ENCODE assay signal across 18 cellular contexts in genomic region chr12:132095520-132096409, GRCh38. TPM values are rescaled to one million over a fixed set of nuclear protein-coding genes. Genes with fewer than 3 reads are reported as not detected.
DNase-seq lines count a peak whose midpoint lies in the region; ATAC-seq, FAIRE-seq and TF ChIP-seq lines count a peak whose summit lies in the region.
"Had no signal": no experiment of that assay in that cellular context is flagged by ENCODE, and none has a peak within 500 bp of the region (broad histone marks: within the 10 kb centered on the region; RNA-seq: fewer than 3 reads in every experiment).

No MANE protein-coding gene starts in this region.

- no peak overlapping the region for H2AFZ ChIP-seq in HepG2 (ENCODE audit: low read length)
- H2AFZ ChIP-seq: GM23338 had no signal

- no peaks in the 10 kb centered on the region for H3K9me3 ChIP-seq in CD8-positive, alpha-beta memory T cell (ENCODE audit: low read length)
- no peaks in the 10 kb centered on the region for H3K9me3 ChIP-seq in HepG2 (ENCODE audit: low read length)
- H3K9me3 ChIP-seq: ovary, vagina had no signal

- peak in 1 of 5 donors; percentile 17 for DNase-seq in CD8-positive, alpha-beta memory T cell
- peak; percentile 15 for DNase-seq in DMS53 treated with DMSO at 0.1 percent for 48 hours (lab: John Stamatoyannopoulos, UW; ENCODE audit: unreplicated experiment)
- DNase-seq in activated T-helper 1 cell treated with anti-CD3 and anti-CD28 coated beads, Interleukin-12 subunit alpha, Interleukin-12 subunit beta, Interleukin-2, Interleukin-4 antibody, amounts not matched to agents 30 ng/mL and 10 ng/mL and 1 ng/mL, durations not matched to agents 14 hours and 24 hours and 36 hours (ENCODE audit: low spot score) = no peak
- peak; percentile 10 for DNase-seq in HepG2 (ENCODE audit: low spot score)
- no peak for DNase-seq in UCSD-AML1 (lab: John Stamatoyannopoulos, UW; ENCODE audit: unreplicated experiment)
- DNase-seq in dermis blood vessel endothelial cell = no peak
- DNase-seq: activated CD4-positive, alpha-beta T cell treated with anti-CD3 and anti-CD28 coated beads, Interleukin-2, amount 50 U/mL, for 4 hours; activated effector memory CD4-positive, alpha-beta T cell treated with anti-CD3 and anti-CD28 coated beads, Interleukin-2, amount 50 U/mL, for 16 hours; mammary epithelial cell; NCI-H1417 treated with DMSO at 0.1 percent for 48 hours; NCI-H2171; ovary had no signal

- BruUV-seq in HepG2 (replicated peaks; lab: Mats Ljungman, UMichigan) = no TSS peak

- peaks cover 5% of the 10 kb centered on the region for H3K4me1 ChIP-seq in CD8-positive, alpha-beta memory T cell (ENCODE audit: insufficient read depth, low read length)
- no peaks in the 10 kb centered on the region for H3K4me1 ChIP-seq in HepG2 (ENCODE audit: insufficient read depth, low read length)
- H3K4me1 ChIP-seq: vagina had no signal

- POLR2A ChIA-PET in CD8-positive, alpha-beta memory T cell (lab: Charles Lee) = no interaction called here
- POLR2A ChIA-PET in HepG2 (lab: Yijun Ruan, JAX) = no interaction called here

- 0 out of 2 replicates have a peak, but pooled peaks cover 3% of the 10 kb centered on the region for H4K20me1 ChIP-seq in HepG2 (ENCODE audit: insufficient read depth, low read length)

- WGBS in HepG2 (ENCODE audit: low lambda C conversion rate) = 96% methylated on average over 11 of the region's 11 CpGs

- peak overlapping the region in 1 of 7 donors; percentile 34 for H3K4me3 Mint-ChIP-seq in CD8-positive, alpha-beta memory T cell
- no peak overlapping the region for H3K4me3 Mint-ChIP-seq in activated T-helper 1 cell treated with anti-CD3 and anti-CD28 coated beads, Interleukin-12 subunit alpha, Interleukin-12 subunit beta, Interleukin-2, Interleukin-4 antibody, amounts not matched to agents 30 ng/mL and 10 ng/mL and 1 ng/mL, durations not matched to agents 14 hours and 24 hours and 36 hours
- H3K4me3 Mint-ChIP-seq: GM23338 had no signal

- H3K9ac ChIP-seq in HepG2 (ENCODE audit: insufficient read depth, low read depth, low read length) = no peak overlapping the region

- H3K4me3 ChIP-seq in CD8-positive, alpha-beta memory T cell (ENCODE audit: low read length) = no peak overlapping the region
- H3K4me3 ChIP-seq in HepG2 (replicated peaks in 1 of 3; ENCODE audit: insufficient read depth in 1 of 3, low read depth in 2 of 3, low read length in 3 of 3) = no peak overlapping the region
- H3K4me3 ChIP-seq: GM23338, ovary, SK-N-MC, vagina had no signal

- TF ChIP-seq CTCF in HepG2 (CRISPR knock-in tag; IDR thresholded peaks at IDR 0.05) = no peak

- H3K36me3 Mint-ChIP-seq in CD8-positive, alpha-beta memory T cell = peaks cover 10 to 52% (median 18%) of the 10 kb centered on the region in 3 donors
- peaks cover 25% of the 10 kb centered on the region for H3K36me3 Mint-ChIP-seq in activated T-helper 1 cell treated with anti-CD3 and anti-CD28 coated beads, Interleukin-12 subunit alpha, Interleukin-12 subunit beta, Interleukin-2, Interleukin-4 antibody, amounts not matched to agents 30 ng/mL and 10 ng/mL and 1 ng/mL, durations not matched to agents 14 hours and 24 hours and 36 hours (ENCODE audit: low read depth)

- intact Hi-C loops in activated T-helper 1 cell treated with anti-CD3 and anti-CD28 coated beads, Interleukin-12 subunit alpha, Interleukin-12 subunit beta, Interleukin-2, Interleukin-4 antibody, amounts not matched to agents 30 ng/mL and 10 ng/mL and 1 ng/mL, durations not matched to agents 14 hours and 24 hours and 36 hours (cut with micrococcal nuclease) = no loop called here
- intact Hi-C loops in HepG2 (cut with micrococcal nuclease; ENCODE audit: unreplicated experiment) = no loop called here

- TF ChIP-seq POLR2A in HepG2 (IDR thresholded peaks at IDR 0.05; ENCODE audit: insufficient read depth in 1 of 2, low read depth in 2 of 2, low read length in 2 of 2) = no peak

- no peak for FAIRE-seq in HepG2 (lab: Jason Lieb, UNC)
- FAIRE-seq: endothelial cell of umbilical vein, keratinocyte had no signal

- H3K4me2 ChIP-seq in HepG2 (ENCODE audit: low read depth, low read length) = no peak overlapping the region
- H3K4me2 ChIP-seq: GM23338 had no signal

- ATAC-seq in HepG2 = no peak
- ATAC-seq in HG03097 (IDR thresholded peaks at IDR 0.05; ENCODE audit: low FRiP score, unreplicated experiment) = no peak
- ATAC-seq: GM23338 had no signal

- CTCF ChIA-PET in CD8-positive, alpha-beta memory T cell (lab: Charles Lee) = no interaction called here
- CTCF ChIA-PET in HepG2 (lab: Yijun Ruan, JAX; ENCODE audit: low intra/inter-chr PET ratio, low total read pairs) = no interaction called here

- TF ChIP-seq RAD21 in HepG2 (CRISPR knock-in tag; IDR thresholded peaks at IDR 0.05) = no peak

- H3K36me3 ChIP-seq in CD8-positive, alpha-beta memory T cell (ENCODE audit: insufficient read depth, low read length) = peaks cover 3% of the 10 kb centered on the region
- peaks cover 4 to 38% of the 10 kb centered on the region in 2 experiments; a peak in 4 of 5 replicates for H3K36me3 ChIP-seq in HepG2 (replicated peaks in 1 of 2; ENCODE audit: control insufficient read depth in 1 of 2, insufficient read depth in 2 of 2, low read length in 2 of 2)
- H3K36me3 ChIP-seq: ovary had no signal

- TF ChIP-seq EP300 in HepG2 (IDR thresholded peaks at IDR 0.05; ENCODE audit: low read depth in 2 of 2, low read length in 2 of 2) (no peak), HepG2 (CRISPR knock-in tag; IDR thresholded peaks at IDR 0.05; ENCODE audit: borderline replicate concordance) (no peak)

- H3K79me2 ChIP-seq in HepG2 (ENCODE audit: insufficient read depth, low read length) = peaks cover 2% of the 10 kb centered on the region

- in situ Hi-C loops in HepG2 (cut with HindIII; ENCODE audit: extremely low pct_ligation_motif_present, low pct_unique_long_range_greater_than_20kb) = no loop called here

- H3K27ac ChIP-seq in CD8-positive, alpha-beta memory T cell (ENCODE audit: low read depth, low read length) = no peak overlapping the region
- no peak overlapping the region for H3K27ac ChIP-seq in HepG2 (ENCODE audit: extremely low read length, insufficient read depth, low read length)
- H3K27ac ChIP-seq: ovary, SK-N-MC, vagina had no signal

- no peaks in the 10 kb centered on the region for H3K27me3 ChIP-seq in CD8-positive, alpha-beta memory T cell (ENCODE audit: insufficient read depth, low read length, poor library complexity, severe bottlenecking)
- H3K27me3 ChIP-seq in HepG2 (ENCODE audit: control insufficient read depth in 1 of 2, insufficient read depth in 2 of 2, low read length in 2 of 2) = no peaks in the 10 kb centered on the region
- H3K27me3 ChIP-seq: ovary, vagina had no signal

- H3K4me1 Mint-ChIP-seq in CD8-positive, alpha-beta memory T cell = peaks cover 15 to 16% (median 15%) of the 10 kb centered on the region in 3 donors
- H3K4me1 Mint-ChIP-seq in activated T-helper 1 cell treated with anti-CD3 and anti-CD28 coated beads, Interleukin-12 subunit alpha, Interleukin-12 subunit beta, Interleukin-2, Interleukin-4 antibody, amounts not matched to agents 30 ng/mL and 10 ng/mL and 1 ng/mL, durations not matched to agents 14 hours and 24 hours and 36 hours (ENCODE audit: low read depth) = peaks cover 7% of the 10 kb centered on the region
- H3K4me1 Mint-ChIP-seq: GM23338 had no signal

- H3K27ac Mint-ChIP-seq in CD8-positive, alpha-beta memory T cell = peak overlapping the region in 6 of 8 donors; percentile 48 to 95 (median 84)
- peak overlapping the region; percentile 49 for H3K27ac Mint-ChIP-seq in activated T-helper 1 cell treated with anti-CD3 and anti-CD28 coated beads, Interleukin-12 subunit alpha, Interleukin-12 subunit beta, Interleukin-2, Interleukin-4 antibody, amounts not matched to agents 30 ng/mL and 10 ng/mL and 1 ng/mL, durations not matched to agents 14 hours and 24 hours and 36 hours
- H3K27ac Mint-ChIP-seq: GM23338 had no signal

- peaks cover 2 to 9% (median 8%) of the 10 kb centered on the region in 5 donors for H3K9me3 Mint-ChIP-seq in CD8-positive, alpha-beta memory T cell
- peaks cover 15% of the 10 kb centered on the region for H3K9me3 Mint-ChIP-seq in activated T-helper 1 cell treated with anti-CD3 and anti-CD28 coated beads, Interleukin-12 subunit alpha, Interleukin-12 subunit beta, Interleukin-2, Interleukin-4 antibody, amounts not matched to agents 30 ng/mL and 10 ng/mL and 1 ng/mL, durations not matched to agents 14 hours and 24 hours and 36 hours

- no peaks in the 10 kb centered on the region for H3K27me3 Mint-ChIP-seq in CD8-positive, alpha-beta memory T cell
- H3K27me3 Mint-ChIP-seq in activated T-helper 1 cell treated with anti-CD3 and anti-CD28 coated beads, Interleukin-12 subunit alpha, Interleukin-12 subunit beta, Interleukin-2, Interleukin-4 antibody, amounts not matched to agents 30 ng/mL and 10 ng/mL and 1 ng/mL, durations not matched to agents 14 hours and 24 hours and 36 hours (ENCODE audit: insufficient read depth) = no peaks in the 10 kb centered on the region

RNA-seq across cellular contexts. Expression of gene DDX51, which starts 48.4 kb away (rescaled TPM):
- total RNA-seq in CD8-positive, alpha-beta memory T cell = 10 to 100 TPM; 35.2 to 36.4 TPM
- 14.1 TPM for polyA plus RNA-seq in CD8-positive, alpha-beta memory T cell
- 48.8 and 55.0 TPM in 2 replicates for total RNA-seq in activated T-helper 1 cell treated with anti-CD3 and anti-CD28 coated beads, Interleukin-12 subunit alpha, Interleukin-12 subunit beta, Interleukin-2, Interleukin-4 antibody, amounts not matched to agents 30 ng/mL and 10 ng/mL and 1 ng/mL, durations not matched to agents 14 hours and 24 hours and 36 hours
- total RNA-seq in HepG2 (2016; rRNA removed; fragmentation: Illumina TruSeq; extraction: Trizol) (3.5 and 10.1 TPM in 2 replicates), dermis blood vessel endothelial cell (6.8 and 7.5 TPM in 2 replicates)
- total RNA-seq in HepG2 (2016; cell fraction: cytosol; rRNA removed; fragmentation: Illumina TruSeq; extraction: Trizol; ENCODE audit: low read depth) = 3.5 and 3.6 TPM in 2 replicates
- total RNA-seq in HepG2 (2016; cell fraction: insoluble cytoplasmic fraction; rRNA removed; fragmentation: Illumina TruSeq; extraction: Trizol) = 2.7 and 9.3 TPM in 2 replicates
- total RNA-seq in HepG2 (2016; cell fraction: membrane; rRNA removed; fragmentation: Illumina TruSeq; extraction: Trizol) = 2.5 and 3.2 TPM in 2 replicates
- 9.6 and 14.3 TPM in 2 replicates for total RNA-seq in HepG2 (2016; cell fraction: nucleus; rRNA removed; fragmentation: Illumina TruSeq; extraction: Trizol)
- 10.1 and 11.6 TPM in 2 replicates for polyA plus RNA-seq in HepG2 (2011; rRNA removed)
- polyA plus RNA-seq in HepG2 (2011; cell fraction: cytosol; rRNA removed) = 3.4 and 4.5 TPM in 2 replicates
- polyA plus RNA-seq in HepG2 (2011; cell fraction: nucleus; rRNA removed) = 66.0 and 70.7 TPM in 2 replicates
- 9.1 and 11.4 TPM in 2 replicates for polyA plus RNA-seq in HepG2 (2012)
- 0.85 and 1.1 TPM in 2 replicates for polyA plus RNA-seq in HepG2 (2016; cell fraction: cytosol; fragmentation: Illumina TruSeq; extraction: Trizol; ENCODE audit: low read depth)
- polyA plus RNA-seq in HepG2 (2016; cell fraction: insoluble cytoplasmic fraction; fragmentation: Illumina TruSeq; extraction: Trizol; ENCODE audit: low read depth) = 4.4 and 5.8 TPM in 2 replicates
- polyA plus RNA-seq in HepG2 (2016; cell fraction: membrane; fragmentation: Illumina TruSeq; extraction: Trizol; ENCODE audit: low read depth) = 1.2 and 2.1 TPM in 2 replicates
- polyA plus RNA-seq in HepG2 (2016; cell fraction: nucleus; fragmentation: Illumina TruSeq; extraction: Trizol; ENCODE audit: insufficient read depth, low read depth) = 41.8 and 50.5 TPM in 2 replicates
- polyA minus RNA-seq in HepG2 (2011; rRNA and poly(A)+ RNA removed; ENCODE audit: low replicate concordance) = 10.7 and 19.6 TPM in 2 replicates
- 3.3 and 4.1 TPM in 2 replicates for polyA minus RNA-seq in HepG2 (2011; cell fraction: cytosol; rRNA and poly(A)+ RNA removed)
- 14.7 and 15.7 TPM in 2 replicates for polyA minus RNA-seq in HepG2 (2011; cell fraction: nucleus; rRNA and poly(A)+ RNA removed)

RNA-seq across cellular contexts. Expression of gene NOC4L, which starts 48.5 kb away (rescaled TPM):
- 10 to 100 TPM; 55.7 to 56.0 TPM for total RNA-seq in CD8-positive, alpha-beta memory T cell
- 25.1 TPM for polyA plus RNA-seq in CD8-positive, alpha-beta memory T cell
- 49.5 and 51.3 TPM in 2 replicates for total RNA-seq in activated T-helper 1 cell treated with anti-CD3 and anti-CD28 coated beads, Interleukin-12 subunit alpha, Interleukin-12 subunit beta, Interleukin-2, Interleukin-4 antibody, amounts not matched to agents 30 ng/mL and 10 ng/mL and 1 ng/mL, durations not matched to agents 14 hours and 24 hours and 36 hours
- total RNA-seq in HepG2 (2016; rRNA removed; fragmentation: Illumina TruSeq; extraction: Trizol) = 12.1 and 14.6 TPM in 2 replicates
- total RNA-seq in HepG2 (2016; cell fraction: cytosol; rRNA removed; fragmentation: Illumina TruSeq; extraction: Trizol; ENCODE audit: low read depth) = 7.5 and 7.6 TPM in 2 replicates
- total RNA-seq in HepG2 (2016; cell fraction: insoluble cytoplasmic fraction; rRNA removed; fragmentation: Illumina TruSeq; extraction: Trizol) = 9.2 and 14.5 TPM in 2 replicates
- 8.8 and 9.0 TPM in 2 replicates for total RNA-seq in HepG2 (2016; cell fraction: membrane; rRNA removed; fragmentation: Illumina TruSeq; extraction: Trizol)
- 9.0 and 10.7 TPM in 2 replicates for total RNA-seq in HepG2 (2016; cell fraction: nucleus; rRNA removed; fragmentation: Illumina TruSeq; extraction: Trizol)
- polyA plus RNA-seq in HepG2 (2011; rRNA removed) = 4.3 and 4.6 TPM in 2 replicates
- polyA plus RNA-seq in HepG2 (2011; cell fraction: cytosol; rRNA removed) = 2.7 and 4.4 TPM in 2 replicates
- 14.6 and 21.3 TPM in 2 replicates for polyA plus RNA-seq in HepG2 (2011; cell fraction: nucleus; rRNA removed)
- polyA plus RNA-seq in HepG2 (2012) = 7.9 and 11.5 TPM in 2 replicates
- 11.7 and 12.8 TPM in 2 replicates for polyA plus RNA-seq in HepG2 (2016; cell fraction: cytosol; fragmentation: Illumina TruSeq; extraction: Trizol; ENCODE audit: low read depth)
- polyA plus RNA-seq in HepG2 (2016; cell fraction: insoluble cytoplasmic fraction; fragmentation: Illumina TruSeq; extraction: Trizol; ENCODE audit: low read depth) = 14.6 and 19.7 TPM in 2 replicates
- polyA plus RNA-seq in HepG2 (2016; cell fraction: membrane; fragmentation: Illumina TruSeq; extraction: Trizol; ENCODE audit: low read depth) = 9.3 and 11.4 TPM in 2 replicates
- 25.5 and 25.9 TPM in 2 replicates for polyA plus RNA-seq in HepG2 (2016; cell fraction: nucleus; fragmentation: Illumina TruSeq; extraction: Trizol; ENCODE audit: insufficient read depth, low read depth)
- polyA minus RNA-seq in HepG2 (2011; rRNA and poly(A)+ RNA removed; ENCODE audit: low replicate concordance) = 5.3 and 10.2 TPM in 2 replicates
- polyA minus RNA-seq in HepG2 (2011; cell fraction: cytosol; rRNA and poly(A)+ RNA removed) = 4.2 and 4.3 TPM in 2 replicates
- polyA minus RNA-seq in HepG2 (2011; cell fraction: nucleus; rRNA and poly(A)+ RNA removed) = 2.7 and 3.7 TPM in 2 replicates
- 12.1 and 18.3 TPM in 2 replicates for total RNA-seq in dermis blood vessel endothelial cell

Comparison
In these comparisons a context has a peak if more than half of its experiments do, and no peak if none do; other contexts are left out.
1. DNase-seq: peak in DMS53 treated with DMSO at 0.1 percent for 48 hours (single experiment) and HepG2 (single experiment); none in activated T-helper 1 cell treated with anti-CD3 and anti-CD28 coated beads, Interleukin-12 subunit alpha, Interleukin-12 subunit beta, Interleukin-2, Interleukin-4 antibody, amounts not matched to agents 30 ng/mL and 10 ng/mL and 1 ng/mL, durations not matched to agents 14 hours and 24 hours and 36 hours (single experiment), UCSD-AML1 (single experiment) and dermis blood vessel endothelial cell (single experiment).